Comparison of ENCODE assay signal across 12 cellular contexts in the genomic region with DNA sequence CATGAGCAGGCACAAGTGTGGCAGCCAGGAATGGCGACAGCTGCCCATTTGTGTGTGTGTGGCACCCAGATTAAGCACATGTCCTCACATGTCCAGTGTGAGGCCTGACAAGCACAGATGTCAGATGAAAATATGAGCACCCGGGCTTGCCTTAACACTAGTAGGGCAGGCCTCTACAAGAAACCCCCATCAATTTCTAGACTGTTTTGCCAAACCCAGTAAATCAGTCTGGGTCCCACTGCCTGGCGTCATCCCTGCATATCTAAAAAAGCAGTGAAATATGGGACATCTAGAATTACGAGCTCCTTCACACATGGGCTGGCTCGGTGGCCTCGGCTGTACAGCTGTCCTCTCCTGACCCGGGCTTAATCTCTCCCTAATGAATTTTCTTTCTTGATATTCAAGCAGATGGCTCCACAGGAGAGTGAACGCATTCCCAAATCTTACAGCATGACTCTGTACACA.
A peak's percentile ranks its signal among the peaks of the same experiment; 100 is the strongest.
DNase-seq lines count a peak whose midpoint lies in the region; ATAC-seq and TF ChIP-seq lines count a peak whose summit lies in the region.
"Had no signal": no experiment of that assay in that cellular context is flagged by ENCODE, and none has a peak within 500 bp of the region (broad histone marks: within the 10 kb centered on the region; RNA-seq: fewer than 3 reads in every experiment).

No MANE protein-coding gene starts in this region.

- no TSS peak for BruUV-seq in MCF 10A (replicated peaks; lab: Mats Ljungman, UMichigan)

- no peaks in the 10 kb centered on the region for H3K36me3 Mint-ChIP-seq in MCF 10A (ENCODE audit: insufficient read depth, unreplicated experiment)
- H3K36me3 Mint-ChIP-seq in stimulated activated memory B cell treated with anti-CD40 and anti-IgM and Interleukin-4, amounts not matched to agents 10 μg/mL and 1 μg/mL and 100 μg/mL, for 72 hours, result no peaks in the 10 kb centered on the region
- H3K36me3 Mint-ChIP-seq: memory B cell had no signal

- peak overlapping the region; percentile 79 for H3K27ac ChIP-seq in right cardiac atrium (ENCODE audit: low read length)

- POLR2A ChIA-PET in MCF 10A (lab: Yijun Ruan, JAX), result interaction anchor here (0.7 to 3.8 kb wide), 15 partner anchors 8 to 468 kb away, joined by 3 to 23 read pairs (median 5); no protein-coding TSS in a partner anchor

- H3K9me3 Mint-ChIP-seq in MCF 10A (ENCODE audit: unreplicated experiment), result peaks cover 7% of the 10 kb centered on the region
- no peaks in the 10 kb centered on the region for H3K9me3 Mint-ChIP-seq in stimulated activated memory B cell treated with anti-CD40 and anti-IgM and Interleukin-4, amounts not matched to agents 10 μg/mL and 1 μg/mL and 100 μg/mL, for 72 hours
- H3K9me3 Mint-ChIP-seq: memory B cell had no signal

- peaks cover 4% of the 10 kb centered on the region for H3K4me1 ChIP-seq in right cardiac atrium (ENCODE audit: control insufficient read depth, insufficient read depth, low read length)

- DNase-seq in NCI-H1105 treated with DMSO at 0.1 percent for 48 hours (lab: John Stamatoyannopoulos, UW) (peak; percentile 83), MCF 10A (ENCODE audit: unreplicated experiment) (peak; percentile 24), right cardiac atrium (peak; percentile 67 to 90 (median 82)), occipital lobe (lab: John Stamatoyannopoulos, UW) (no peak), NCI-H2029 (lab: John Stamatoyannopoulos, UW) (no peak)
- DNase-seq: activated CD4-positive, alpha-beta T cell treated with anti-CD3 and anti-CD28 coated beads, Interleukin-2, amount 50 U/mL, for 1 hour; activated T-cell treated with anti-CD3 and anti-CD28 coated beads, Interleukin-2, amount 50 U/mL, for 48 hours; DMS53 had no signal

- intact Hi-C loops in MCF 10A (cut with micrococcal nuclease) (no loop called here), right cardiac atrium (cut with DNase I) (no loop called here)

- ATAC-seq in right cardiac atrium (peak; percentile 55 to 68), GM18907 (IDR thresholded peaks at IDR 0.05; ENCODE audit: unreplicated experiment) (no peak), HG03565 (IDR thresholded peaks at IDR 0.05; ENCODE audit: unreplicated experiment) (no peak)
- ATAC-seq in stimulated activated memory B cell treated with anti-CD40 and anti-IgM and Interleukin-4, amounts not matched to agents 10 μg/mL and 1 μg/mL and 100 μg/mL, for 72 hours, result no peak

- no peaks in the 10 kb centered on the region for H3K27me3 Mint-ChIP-seq in MCF 10A (ENCODE audit: insufficient read depth, unreplicated experiment)
- H3K27me3 Mint-ChIP-seq in stimulated activated memory B cell treated with anti-CD40 and anti-IgM and Interleukin-4, amounts not matched to agents 10 μg/mL and 1 μg/mL and 100 μg/mL, for 72 hours, result no peaks in the 10 kb centered on the region
- H3K27me3 Mint-ChIP-seq: memory B cell had no signal

- no peaks in the 10 kb centered on the region for H3K27me3 ChIP-seq in right cardiac atrium (ENCODE audit: control insufficient read depth, insufficient read depth)

- H3K4me1 Mint-ChIP-seq in MCF 10A (ENCODE audit: insufficient read depth, unreplicated experiment), result peaks cover 66% of the 10 kb centered on the region
- H3K4me1 Mint-ChIP-seq in stimulated activated memory B cell treated with anti-CD40 and anti-IgM and Interleukin-4, amounts not matched to agents 10 μg/mL and 1 μg/mL and 100 μg/mL, for 72 hours, result no peaks in the 10 kb centered on the region
- H3K4me1 Mint-ChIP-seq: memory B cell had no signal

- no peak for TF ChIP-seq CTCF in MCF 10A (IDR thresholded peaks at IDR 0.05; ENCODE audit: unreplicated experiment)

- WGBS in right cardiac atrium, result 54% methylated on average over 8 of the region's 8 CpGs

- H3K9me3 ChIP-seq in right cardiac atrium (ENCODE audit: control insufficient read depth, low read length), result no peaks in the 10 kb centered on the region

- no peak overlapping the region for H3K27ac Mint-ChIP-seq in MCF 10A (ENCODE audit: low read depth, unreplicated experiment)
- H3K27ac Mint-ChIP-seq in stimulated activated memory B cell treated with anti-CD40 and anti-IgM and Interleukin-4, amounts not matched to agents 10 μg/mL and 1 μg/mL and 100 μg/mL, for 72 hours, result peak overlapping the region; percentile 4
- H3K27ac Mint-ChIP-seq: memory B cell had no signal

- H3K4me3 ChIP-seq in right cardiac atrium (ENCODE audit: low read length), result no peak overlapping the region

- H3K4me3 Mint-ChIP-seq in MCF 10A (ENCODE audit: unreplicated experiment), result no peak overlapping the region
- H3K4me3 Mint-ChIP-seq in stimulated activated memory B cell treated with anti-CD40 and anti-IgM and Interleukin-4, amounts not matched to agents 10 μg/mL and 1 μg/mL and 100 μg/mL, for 72 hours, result no peak overlapping the region
- H3K4me3 Mint-ChIP-seq: memory B cell had no signal

- CTCF ChIA-PET in MCF 10A (lab: Yijun Ruan, JAX), result interaction anchor here (0.6 to 1.9 kb wide), 6 partner anchors 12 to 468 kb away, joined by 3 to 5 read pairs (median 4); no protein-coding TSS in a partner anchor

Comparison
In these comparisons a context has a peak if more than half of its experiments do, and no peak if none do; other contexts are left out.
1. DNase-seq: peak in NCI-H1105 treated with DMSO at 0.1 percent for 48 hours (single experiment), MCF 10A (single experiment) and right cardiac atrium (3 of 3); none in occipital lobe (single experiment) and NCI-H2029 (single experiment).
2. ATAC-seq: peak in right cardiac atrium (2 of 2); none in stimulated activated memory B cell treated with anti-CD40 and anti-IgM and Interleukin-4, amounts not matched to agents 10 μg/mL and 1 μg/mL and 100 μg/mL, for 72 hours (single experiment), GM18907 (single experiment) and HG03565 (single experiment).